18 cellular contexts compared by ENCODE assay signal in the genomic region with DNA sequence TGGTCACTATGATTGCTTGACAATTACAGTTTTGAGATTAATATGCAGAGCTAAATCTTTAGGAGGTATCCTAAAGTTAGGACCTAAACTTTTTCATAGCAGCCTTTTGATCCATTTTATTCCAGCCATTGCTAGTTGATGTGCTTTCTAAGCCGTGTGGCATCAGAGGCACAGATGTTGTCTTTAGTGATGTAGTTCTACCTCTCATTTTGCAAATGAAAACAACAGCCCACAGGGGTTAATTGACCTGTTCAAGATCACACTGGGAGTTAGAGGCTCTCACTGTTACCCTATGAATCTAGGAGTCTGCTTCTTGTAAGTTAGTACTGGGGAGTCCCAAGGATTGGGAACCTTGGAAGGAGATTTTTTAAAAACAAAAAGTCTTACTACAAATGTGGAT. TPM values are rescaled to one million over a fixed set of nuclear protein-coding genes. Genes with fewer than 3 reads are reported as not detected.
DNase-seq lines count a peak whose midpoint lies in the region; ATAC-seq, FAIRE-seq and TF ChIP-seq lines count a peak whose summit lies in the region.
"Had no signal": no experiment of that assay in that cellular context is flagged by ENCODE, and none has a peak within 500 bp of the region (broad histone marks: within the 10 kb centered on the region; RNA-seq: fewer than 3 reads in every experiment).

No MANE protein-coding gene starts in this region.

- no peak overlapping the region for H3K4me2 ChIP-seq in GM12878 (ENCODE audit: control insufficient read depth, insufficient read depth)
- H3K4me2 ChIP-seq: KMS-11 had no signal

- no peak for FAIRE-seq in GM12878 (lab: Jason Lieb, UNC)

- H3K27me3 ChIP-seq in HUES48 (ENCODE audit: control insufficient read depth, insufficient read depth, low read length): peaks cover 99% of the 10 kb centered on the region
- no peaks in the 10 kb centered on the region for H3K27me3 ChIP-seq in GM12878 (replicated peaks in 1 of 2; ENCODE audit: control insufficient read depth in 2 of 2, insufficient read depth in 2 of 2, low read length in 1 of 2)
- H3K27me3 ChIP-seq in effector memory CD4-positive, alpha-beta T cell (replicated peaks; ENCODE audit: control insufficient read depth, insufficient read depth, low read length, poor library complexity, severe bottlenecking): no peaks in the 10 kb centered on the region
- no peaks in the 10 kb centered on the region for H3K27me3 ChIP-seq in CD4-positive, alpha-beta memory T cell (ENCODE audit: insufficient read depth, low read length)
- H3K27me3 ChIP-seq: Peyer's patch had no signal

- H3K27me3 Mint-ChIP-seq in CD4-positive, alpha-beta memory T cell: peaks cover 0 to 4% of the 10 kb centered on the region in 2 donors

- no TSS peak for BruUV-seq in GM12878 (replicated peaks; lab: Mats Ljungman, UMichigan)

- H2AFZ ChIP-seq in GM12878 (ENCODE audit: control insufficient read depth, low read depth, low read length): no peak overlapping the region

- peak overlapping the region; percentile 1 for H3K27ac ChIP-seq in HUES48 (ENCODE audit: low read depth, low read length)
- no peak overlapping the region for H3K27ac ChIP-seq in GM12878 (ENCODE audit: control insufficient read depth, insufficient read depth)
- no peak overlapping the region for H3K27ac ChIP-seq in effector memory CD4-positive, alpha-beta T cell (ENCODE audit: insufficient read depth, low read length, poor library complexity, severe bottlenecking)
- no peak overlapping the region for H3K27ac ChIP-seq in CD4-positive, alpha-beta memory T cell (ENCODE audit: low read depth, low read length)
- H3K27ac ChIP-seq: 22Rv1, KMS-11, Peyer's patch had no signal

- no peaks in the 10 kb centered on the region for H3K4me1 Mint-ChIP-seq in CD4-positive, alpha-beta memory T cell
- H3K4me1 Mint-ChIP-seq: T-helper 17 cell had no signal

- H3K9ac ChIP-seq in HUES48 (ENCODE audit: low read depth, low read length) (no peak overlapping the region), GM12878 (ENCODE audit: control insufficient read depth, insufficient read depth, low read length) (no peak overlapping the region)
- H3K9ac ChIP-seq: KMS-11 had no signal

- no peaks in the 10 kb centered on the region for H3K9me3 ChIP-seq in HUES48 (ENCODE audit: control insufficient read depth, insufficient read depth, low read length)
- no peaks in the 10 kb centered on the region for H3K9me3 ChIP-seq in GM12878 (replicated peaks; ENCODE audit: control insufficient read depth, insufficient read depth, low read length)
- H3K9me3 ChIP-seq in effector memory CD4-positive, alpha-beta T cell (ENCODE audit: control insufficient read depth, low read length): no peaks in the 10 kb centered on the region
- no peaks in the 10 kb centered on the region for H3K9me3 ChIP-seq in CD4-positive, alpha-beta memory T cell (ENCODE audit: control insufficient read depth in 1 of 2, low read length in 2 of 2)
- H3K9me3 ChIP-seq: Peyer's patch had no signal

- peak; percentile 8; the same call in 1 of the 3 replicates for ATAC-seq in GM12878
- ATAC-seq: T-helper 17 cell had no signal

- SMC1A ChIA-PET in GM12878 (lab: Charles Lee; ENCODE audit: uncharacterized antibody, unreplicated experiment): interaction anchor here (1.0 kb wide), 3 partner anchors 9 to 48 kb away, joined by 3 read pairs; no protein-coding TSS in a partner anchor

- WGBS in GM12878 (ENCODE audit: insufficient coverage, insufficient replicate concordance, low lambda C conversion rate, missing lambda C conversion rate): 60% methylated on average over 1 of the region's 1 CpG

- H4K20me1 ChIP-seq in GM12878 (ENCODE audit: control insufficient read depth, insufficient read depth): no peaks in the 10 kb centered on the region

- H3K36me3 ChIP-seq in HUES48 (ENCODE audit: control insufficient read depth, insufficient read depth, low read length) (no peaks in the 10 kb centered on the region), GM12878 (ENCODE audit: control insufficient read depth in 2 of 2, insufficient read depth in 2 of 2, low read length in 1 of 2) (no peaks in the 10 kb centered on the region)
- H3K36me3 ChIP-seq in effector memory CD4-positive, alpha-beta T cell (ENCODE audit: control insufficient read depth, insufficient read depth, low read length): no peaks in the 10 kb centered on the region
- no peaks in the 10 kb centered on the region for H3K36me3 ChIP-seq in CD4-positive, alpha-beta memory T cell (ENCODE audit: insufficient read depth, low read length)
- H3K36me3 ChIP-seq: Peyer's patch had no signal

- POLR2A ChIA-PET in GM12878 (lab: Charles Lee): no interaction called here
- POLR2A ChIA-PET in CD4-positive, alpha-beta memory T cell (lab: Charles Lee; ENCODE audit: partially characterized antibody): no interaction called here

- DNase-seq in NCI-H1694 (lab: John Stamatoyannopoulos, UW) (peak; percentile 30), NCI-H1694 treated with DMSO at 0.1 percent for 48 hours (lab: John Stamatoyannopoulos, UW) (no peak), GM12878 (ENCODE audit: low read depth, low spot score) (no peak), left kidney (ENCODE audit: low read depth, low spot score) (peak; percentile 68)
- no peak for DNase-seq in effector memory CD4-positive, alpha-beta T cell
- DNase-seq in activated CD4-positive, CD25-positive, alpha-beta regulatory T cell treated with anti-CD3 and anti-CD28 coated beads, Interleukin-2, amount 50 U/mL, for 72 hours: no peak
- DNase-seq in CD4-positive, alpha-beta memory T cell: no peak
- DNase-seq: COR-L47, DMS153, GF-D8, NCI-H1417 treated with DMSO at 0.1 percent for 48 hours, NCI-H2029, NCI-H748 treated with DMSO at 0.1 percent for 48 hours, Peyer's patch, T-helper 17 cell had no signal

- in situ Hi-C loops in GM12878 (cut with MboI): loop anchor here (5.0 kb wide), 1 partner anchor 193 kb away; no protein-coding TSS in a partner anchor

- no peak for TF ChIP-seq POLR2A in GM12878 (IDR thresholded peaks at IDR 0.05; ENCODE audit: low read depth, low read length)

- no peak for TF ChIP-seq RAD21 in GM12878 (IDR thresholded peaks at IDR 0.05; ENCODE audit: insufficient read depth, low read depth, low read length)

- H3K4me1 ChIP-seq in HUES48 (ENCODE audit: control insufficient read depth, insufficient read depth, low read length) (peaks cover 25% of the 10 kb centered on the region), GM12878 (ENCODE audit: control insufficient read depth, insufficient read depth, low read length) (peaks cover 14% of the 10 kb centered on the region)
- no peaks in the 10 kb centered on the region for H3K4me1 ChIP-seq in effector memory CD4-positive, alpha-beta T cell (ENCODE audit: control insufficient read depth, insufficient read depth, low read length, poor library complexity, severe bottlenecking)
- peaks cover under 1% of the 10 kb centered on the region for H3K4me1 ChIP-seq in CD4-positive, alpha-beta memory T cell (ENCODE audit: insufficient read depth, low read length)
- H3K4me1 ChIP-seq: Peyer's patch had no signal

- TF ChIP-seq EP300 in GM12878 (IDR thresholded peaks at IDR 0.05; ENCODE audit: borderline replicate concordance in 1 of 2, control insufficient read depth in 1 of 2, low read depth in 2 of 2, low read length in 2 of 2): no peak

- no peaks in the 10 kb centered on the region for H3K36me3 Mint-ChIP-seq in CD4-positive, alpha-beta memory T cell

- H3K9me3 Mint-ChIP-seq in CD4-positive, alpha-beta memory T cell: no peaks in the 10 kb centered on the region

- H3K79me2 ChIP-seq in GM12878 (ENCODE audit: control insufficient read depth, insufficient read depth, low read length): peaks cover 26% of the 10 kb centered on the region

- H3K4me3 ChIP-seq in HUES48 (ENCODE audit: low read depth, low read length) (no peak overlapping the region), GM12878 (no peak overlapping the region)
- no peak overlapping the region for H3K4me3 ChIP-seq in effector memory CD4-positive, alpha-beta T cell (ENCODE audit: insufficient read depth, low read depth, low read length, poor library complexity, severe bottlenecking)
- no peak overlapping the region for H3K4me3 ChIP-seq in CD4-positive, alpha-beta memory T cell (ENCODE audit: low read length in 2 of 2)
- H3K4me3 ChIP-seq: Peyer's patch had no signal

- no peak for TF ChIP-seq CTCF in GM12878 (IDR thresholded peaks at IDR 0.05 in 2 of 3, conservative IDR thresholded peaks at IDR 0.05 in 1 of 3; ENCODE audit: control insufficient read depth in 2 of 3, extremely low read depth in 1 of 3, insufficient read depth in 1 of 3, low read depth in 3 of 3, low read length in 3 of 3)

- CTCF ChIA-PET in GM12878 (lab: Yijun Ruan, JAX): no interaction called here
- CTCF ChIA-PET in CD4-positive, alpha-beta memory T cell (lab: Charles Lee; ENCODE audit: partially characterized antibody): no interaction called here

- H3K27ac Mint-ChIP-seq in CD4-positive, alpha-beta memory T cell: no peak overlapping the region
- H3K27ac Mint-ChIP-seq: T-helper 17 cell had no signal

- H3K4me3 Mint-ChIP-seq in CD4-positive, alpha-beta memory T cell: no peak overlapping the region
- H3K4me3 Mint-ChIP-seq: T-helper 17 cell had no signal

- RAD21 ChIA-PET in GM12878 (lab: Charles Lee; ENCODE audit: unreplicated experiment): no interaction called here

- intact Hi-C loops in GM12878 (cut with micrococcal nuclease; ENCODE audit: unreplicated experiment): loop anchor here (10.0 kb wide), 1 partner anchor 426 kb away; no protein-coding TSS in a partner anchor
- intact Hi-C loops in CD4-positive, alpha-beta memory T cell (cut with micrococcal nuclease): no loop called here

TF ChIP-seq in GM12878, 131 proteins besides CTCF, POLR2A, EP300 and RAD21 (continues in another document):
- TF ChIP-seq ZZZ3 (IDR thresholded peaks at IDR 0.05; ENCODE audit: control insufficient read depth, insufficient read length, low read depth): no peak

RNA-seq across cellular contexts. Expression of gene AUTS2, which starts 10.6 kb away (rescaled TPM):
- 1,234 and 1,253 TPM in 2 replicates for total RNA-seq in GM12878 (2013; cell fraction: nucleolus; rRNA removed)
- 23.8 and 26.8 TPM in 2 replicates for total RNA-seq in GM12878 (2014; rRNA removed)
- 25.6 and 29.7 TPM in 2 replicates for total RNA-seq in GM12878 (2014; rRNA removed; fragmentation: Illumina TruSeq; extraction: Trizol)
- total RNA-seq in GM12878 (2021): 51.6 and 55.6 TPM in 2 replicates
- 13.7 TPM for polyA plus RNA-seq in GM12878 (2011; ENCODE audit: low read depth)
- 32.5 and 37.5 TPM in 2 replicates for polyA plus RNA-seq in GM12878 (2011; rRNA removed)
- 19.9 and 27.3 TPM in 2 replicates for polyA plus RNA-seq in GM12878 (2011; cell fraction: cytosol; rRNA removed)
- polyA plus RNA-seq in GM12878 (2011; cell fraction: nucleus; rRNA removed): 211 and 223 TPM in 2 replicates
- 22.5 and 23.0 TPM in 2 replicates for polyA plus RNA-seq in GM12878 (2012)
- polyA plus RNA-seq in GM12878 (2014; fragmentation: Illumina TruSeq; extraction: Trizol): 23.4 and 28.1 TPM in 2 replicates
- polyA plus RNA-seq in GM12878 (2014; fragmentation: Nextera tagmentation; extraction: Ambion mirVana): 1 to 10 TPM; 6.4 to 6.8 TPM
- 19.4 and 30.3 TPM in 2 replicates for polyA plus RNA-seq in GM12878 (2014; rRNA removed)
- polyA plus RNA-seq in GM12878 (2016; fragmentation: Nextera tagmentation; extraction: Ambion mirVana): 10 to 100 TPM; 15.0 to 16.2 TPM
- polyA minus RNA-seq in GM12878 (2011; rRNA and poly(A)+ RNA removed): 203 and 249 TPM in 2 replicates
- polyA minus RNA-seq in GM12878 (2011; cell fraction: cytosol; rRNA and poly(A)+ RNA removed): 41.4 and 49.9 TPM in 2 replicates
- 479 and 749 TPM in 2 replicates for polyA minus RNA-seq in GM12878 (2011; cell fraction: nucleus; rRNA and poly(A)+ RNA removed)
- 10 to 100 TPM; 32.1 to 35.2 TPM for total RNA-seq in CD4-positive, alpha-beta memory T cell
- 10 to 100 TPM in 1 of 2 donors, 1 to 10 TPM in 1; 3.4 to 18.9 TPM for polyA plus RNA-seq in CD4-positive, alpha-beta memory T cell

Comparison
In these comparisons a context has a peak if more than half of its experiments do, and no peak if none do; other contexts are left out.
1. DNase-seq: peak in NCI-H1694 (single experiment) and left kidney (single experiment); none in NCI-H1694 treated with DMSO at 0.1 percent for 48 hours (single experiment), GM12878 (single experiment), effector memory CD4-positive, alpha-beta T cell (0 of 3), activated CD4-positive, CD25-positive, alpha-beta regulatory T cell treated with anti-CD3 and anti-CD28 coated beads, Interleukin-2, amount 50 U/mL, for 72 hours (single experiment) and CD4-positive, alpha-beta memory T cell (0 of 5).